Comparison of ENCODE assay signal across 18 cellular contexts in genomic region chr20:58642465-58642864, GRCh38. TPM values are rescaled to one million over a fixed set of nuclear protein-coding genes. Genes with fewer than 3 reads are reported as not detected.
DNase-seq lines count a peak whose midpoint lies in the region; ATAC-seq and TF ChIP-seq lines count a peak whose summit lies in the region.
"Had no signal": no experiment of that assay in that cellular context is flagged by ENCODE, and none has a peak within 500 bp of the region (broad histone marks: within the 10 kb centered on the region; RNA-seq: fewer than 3 reads in every experiment).

No MANE protein-coding gene starts in this region.

- peaks cover 3 to 10% of the 10 kb centered on the region in 2 experiments; a peak in 3 of 4 replicates for H3K4me1 Mint-ChIP-seq in H9
- peaks cover 5% of the 10 kb centered on the region for H3K4me1 Mint-ChIP-seq in T-helper 17 cell
- H3K4me1 Mint-ChIP-seq: CD14-positive monocyte; CD4-positive, alpha-beta memory T cell had no signal

- H3K56ac ChIP-seq in H9 (ENCODE audit: insufficient read length, low read depth, low read length): no peak overlapping the region

- no peak overlapping the region for H4K91ac ChIP-seq in H9 (ENCODE audit: insufficient read length, low read depth, low read length)

- no peak overlapping the region for H4K8ac ChIP-seq in H9 (replicated peaks; ENCODE audit: insufficient read length, low read depth, low read length)

- intact Hi-C loops in sciatic nerve (cut with DNase I): no loop called here

- no peak overlapping the region for H3K4me3 Mint-ChIP-seq in H9
- no peak overlapping the region for H3K4me3 Mint-ChIP-seq in T-helper 17 cell
- H3K4me3 Mint-ChIP-seq: CD14-positive monocyte; CD4-positive, alpha-beta memory T cell had no signal

- no peaks in the 10 kb centered on the region for H3K79me2 ChIP-seq in H9 (ENCODE audit: insufficient read depth, low read length)

- H3K14ac ChIP-seq in H9 (ENCODE audit: insufficient read depth, low read length): no peak overlapping the region

- H3K27ac Mint-ChIP-seq in H9 (no peak overlapping the region), T-helper 17 cell (no peak overlapping the region)

- no CpG with 5 or more reads among the region's 8 CpGs for WGBS in H9 (ENCODE audit: extremely low coverage, insufficient read length, low lambda C conversion rate)

- H3T11ph ChIP-seq in H9 (ENCODE audit: low read length): no peak overlapping the region

- DNase-seq in activated CD8-positive, alpha-beta memory T cell treated with anti-CD3 and anti-CD28 coated beads for 24 hours: peak; percentile 41
- no peak for DNase-seq in activated CD8-positive, alpha-beta memory T cell treated with anti-CD3 and anti-CD28 coated beads, Interleukin-2, amount 50 U/mL, for 4 hours
- DNase-seq in H9 (peak; percentile 1), ecto neural progenitor cell (ENCODE audit: low spot score) (peak; percentile 19), sciatic nerve (ENCODE audit: low spot score) (peak; percentile 25), T-helper 17 cell (no peak), COR-L47 (lab: John Stamatoyannopoulos, UW) (no peak)
- DNase-seq in effector CD8-positive, alpha-beta T cell (lab: John Stamatoyannopoulos, UW): no peak
- DNase-seq: Calu3; CD4-positive, alpha-beta memory T cell; DMS79 treated with DMSO at 0.1 percent for 48 hours; GF-D8; GOT3; H7 had no signal

- no peak overlapping the region for H2BK12ac ChIP-seq in H9 (ENCODE audit: insufficient read length, low read depth, low read length)

- ATAC-seq in sciatic nerve (no peak), T-helper 17 cell (no peak)
- ATAC-seq: A549 had no signal

- H2AFZ ChIP-seq in H9 (ENCODE audit: low read length): no peak overlapping the region

- H2BK5ac ChIP-seq in H9 (ENCODE audit: insufficient read length, low read length): no peak overlapping the region

- no peaks in the 10 kb centered on the region; a peak in 2 of 5 replicates for H3K9me3 Mint-ChIP-seq in H9
- H3K9me3 Mint-ChIP-seq: CD4-positive, alpha-beta memory T cell had no signal

- H3K23ac ChIP-seq in H9 (ENCODE audit: insufficient read length, low read depth, low read length): no peak overlapping the region

- H3K4me2 ChIP-seq in H9 (ENCODE audit: insufficient read depth, insufficient read length, low read length): no peak overlapping the region
- H3K4me2 ChIP-seq: A549, BLaER1 had no signal

- H3K9ac ChIP-seq in H9 (ENCODE audit: extremely low read depth, insufficient read length, low read length): no peak overlapping the region
- H3K9ac ChIP-seq: BLaER1 had no signal

- H3K4ac ChIP-seq in H9 (ENCODE audit: low read depth, low read length): no peak overlapping the region

- TF ChIP-seq CTCF in H9 (conservative IDR thresholded peaks at IDR 0.05): no peak

- no peak overlapping the region for H3K27ac ChIP-seq in H9 (ENCODE audit: insufficient read length, low read depth, low read length)
- H3K27ac ChIP-seq: 22Rv1, A549, BLaER1 had no signal

- H3K23me2 ChIP-seq in H9 (ENCODE audit: insufficient read length, low read depth, low read length, poor library complexity, severe bottlenecking): no peaks in the 10 kb centered on the region

- H3K4me1 ChIP-seq in H9 (ENCODE audit: insufficient read depth, low read length): no peaks in the 10 kb centered on the region
- H3K4me1 ChIP-seq: BLaER1 had no signal

- H2BK20ac ChIP-seq in H9 (ENCODE audit: low read depth, low read length, poor library complexity, severe bottlenecking): no peak overlapping the region

- no peak overlapping the region for H2AK5ac ChIP-seq in H9 (ENCODE audit: insufficient read length, low read length)

- no peaks in the 10 kb centered on the region for H3K9me3 ChIP-seq in H9 (ENCODE audit: control insufficient read depth, low read depth, low read length)
- no peaks in the 10 kb centered on the region for H3K9me3 ChIP-seq in T-helper 17 cell (ENCODE audit: control insufficient read depth, low read length, poor library complexity, severe bottlenecking)
- H3K9me3 ChIP-seq: A549, BLaER1 had no signal

- peaks cover 2% of the 10 kb centered on the region for H4K20me1 ChIP-seq in H9 (ENCODE audit: control insufficient read depth, insufficient read depth, insufficient read length)
- H4K20me1 ChIP-seq: BLaER1 had no signal

- H3K27me3 Mint-ChIP-seq in H9 (ENCODE audit: low read depth) (peaks cover 6% of the 10 kb centered on the region), T-helper 17 cell (peaks cover 53% of the 10 kb centered on the region)

- H2BK120ac ChIP-seq in H9 (ENCODE audit: low read depth, low read length, poor library complexity, severe bottlenecking): no peak overlapping the region

- H3K36me3 Mint-ChIP-seq in H9 (ENCODE audit: insufficient read depth in 1 of 3, low read depth in 3 of 3) (no peaks in the 10 kb centered on the region; a peak in 1 of 7 replicates), T-helper 17 cell (ENCODE audit: low read depth) (peaks cover 6% of the 10 kb centered on the region)
- H3K36me3 Mint-ChIP-seq: CD14-positive monocyte; CD4-positive, alpha-beta memory T cell had no signal

- H3K79me1 ChIP-seq in H9 (ENCODE audit: insufficient read depth, low read depth, low read length, poor library complexity, severe bottlenecking): no peaks in the 10 kb centered on the region

- H3K18ac ChIP-seq in H9 (ENCODE audit: insufficient read length, low read depth, low read length): no peak overlapping the region

- H2BK15ac ChIP-seq in H9 (ENCODE audit: low read depth, low read length): no peak overlapping the region

- no peaks in the 10 kb centered on the region; the same call in 1 of the 2 replicates for H3K27me3 ChIP-seq in H9 (ENCODE audit: insufficient read depth, low read length)
- H3K27me3 ChIP-seq: BLaER1 had no signal

- no peak overlapping the region for H4K5ac ChIP-seq in H9 (ENCODE audit: insufficient read length, low read depth, low read length)

RNA-seq across cellular contexts. Expression of gene STX16, which starts 8.6 kb away (rescaled TPM):
- 81.4 and 87.8 TPM in 2 replicates for total RNA-seq in H9 (2021)
- 78.7 TPM for total RNA-seq in sciatic nerve
- 100 to 1,000 TPM; 161 to 167 TPM for total RNA-seq in T-helper 17 cell

RNA-seq across cellular contexts. Expression of gene NPEPL1, which starts 50.1 kb away (rescaled TPM):
- total RNA-seq in H9 (2021) (31.1 TPM in 2 replicates), sciatic nerve (47.5 TPM), T-helper 17 cell (10 to 100 TPM; 59.2 to 64.8 TPM)

Comparison
In these comparisons a context has a peak if more than half of its experiments do, and no peak if none do; other contexts are left out.
1. DNase-seq: peak in activated CD8-positive, alpha-beta memory T cell treated with anti-CD3 and anti-CD28 coated beads for 24 hours (single experiment), H9 (single experiment), ecto neural progenitor cell (single experiment) and sciatic nerve (single experiment); none in activated CD8-positive, alpha-beta memory T cell treated with anti-CD3 and anti-CD28 coated beads, Interleukin-2, amount 50 U/mL, for 4 hours (single experiment), T-helper 17 cell (0 of 3), COR-L47 (single experiment) and effector CD8-positive, alpha-beta T cell (single experiment).